ENCODE assay signal across 8 cellular contexts in the genomic region with DNA sequence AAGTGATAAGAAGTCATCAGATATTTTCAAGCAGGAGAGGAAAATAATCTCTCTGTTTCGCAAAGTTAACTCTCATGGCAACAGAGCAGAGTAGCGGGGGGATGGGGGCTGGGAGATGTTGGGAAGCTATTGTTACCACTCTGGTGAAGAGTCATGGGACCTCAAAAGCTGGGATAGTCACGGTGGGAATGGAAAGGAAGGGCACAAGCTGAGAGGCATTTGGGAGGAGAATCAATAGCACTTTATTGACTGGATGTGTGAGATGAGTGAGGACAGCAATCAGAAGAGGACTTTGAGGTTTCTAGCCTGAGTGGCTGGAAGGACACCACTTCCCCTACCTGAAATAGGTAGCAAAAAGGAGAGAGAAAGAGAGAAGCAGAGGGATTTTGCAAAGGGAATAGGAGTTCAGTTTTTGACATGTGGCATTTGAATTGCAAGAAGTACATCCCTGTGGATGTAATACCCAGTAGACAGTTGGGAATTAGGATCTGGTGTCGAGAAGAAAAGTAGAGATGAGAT. TPM values are rescaled to one million over a fixed set of nuclear protein-coding genes. Genes with fewer than 3 reads are reported as not detected.
DNase-seq lines count a peak whose midpoint lies in the region; ATAC-seq, FAIRE-seq and TF ChIP-seq lines count a peak whose summit lies in the region.

No MANE protein-coding gene starts in this region.

- DNase-seq in HL-60 (ENCODE audit: low read depth in 1 of 2, low spot score in 1 of 2) (peak in 1 of 2 experiments; percentile 4), keratinocyte (ENCODE audit: low read depth, low spot score) (no peak), suprapubic skin (ENCODE audit: low spot score in 2 of 2) (no peak), NCI-H524 treated with DMSO at 0.1 percent for 48 hours (lab: John Stamatoyannopoulos, UW) (no peak), NCI-H526 treated with DMSO at 0.1 percent for 48 hours (lab: John Stamatoyannopoulos, UW) (no peak)
- no peak for DNase-seq in stimulated activated naive B cell treated with anti-CD40 and anti-IgM and Interleukin-4, amounts not matched to agents 10 μg/mL and 1 μg/mL and 100 μg/mL, for 72 hours

- H3K27me3 ChIP-seq in HL-60 (ENCODE audit: insufficient read depth, poor library complexity, severe bottlenecking): no peaks in the 10 kb centered on the region
- no peaks in the 10 kb centered on the region for H3K27me3 ChIP-seq in keratinocyte (ENCODE audit: control insufficient read depth, extremely low read depth, insufficient read depth, low read length)
- H3K27me3 ChIP-seq in suprapubic skin: no peaks in the 10 kb centered on the region

- dilution Hi-C loops in keratinocyte (cut with MboI; ENCODE audit: extremely low pct_ligation_motif_present, low sequenced_read_pairs): no loop called here

- H3K4me3 ChIP-seq in HL-60 (replicated peaks; ENCODE audit: insufficient read depth, low read length) (peak overlapping the region; percentile 68), keratinocyte (ENCODE audit: control insufficient read depth in 2 of 3, extremely low read depth in 1 of 3, insufficient read depth in 2 of 3, low read depth in 1 of 3, low read length in 3 of 3) (peak overlapping the region; percentile 34 to 74 (median 51)), suprapubic skin (peak overlapping the region; percentile 59)

- no peak overlapping the region for H3K4me3 Mint-ChIP-seq in stimulated activated naive B cell treated with anti-CD40 and anti-IgM and Interleukin-4, amounts not matched to agents 10 μg/mL and 1 μg/mL and 100 μg/mL, for 72 hours

- H3K9me3 Mint-ChIP-seq in stimulated activated naive B cell treated with anti-CD40 and anti-IgM and Interleukin-4, amounts not matched to agents 10 μg/mL and 1 μg/mL and 100 μg/mL, for 72 hours: no peaks in the 10 kb centered on the region

- peak overlapping the region; percentile 99 for H3K9ac ChIP-seq in keratinocyte (ENCODE audit: control insufficient read depth, extremely low read depth, insufficient read depth, low read length)

- H3K4me1 ChIP-seq in keratinocyte (ENCODE audit: control insufficient read depth, extremely low read depth, insufficient read depth, low read length) (peaks cover 49% of the 10 kb centered on the region), suprapubic skin (peaks cover 45% of the 10 kb centered on the region)

- H3K9me3 ChIP-seq in keratinocyte (ENCODE audit: control insufficient read depth, low read depth, low read length) (no peaks in the 10 kb centered on the region), suprapubic skin (no peaks in the 10 kb centered on the region)

- H2AFZ ChIP-seq in keratinocyte (ENCODE audit: control insufficient read depth, low read length): no peak overlapping the region

- peak overlapping the region; percentile 91 for H3K4me2 ChIP-seq in keratinocyte (ENCODE audit: control insufficient read depth, extremely low read depth, insufficient read depth, low read depth, low read length)

- H3K36me3 ChIP-seq in keratinocyte (ENCODE audit: control insufficient read depth in 2 of 2, extremely low read depth in 1 of 2, insufficient read depth in 2 of 2, low read length in 2 of 2): no peaks in the 10 kb centered on the region
- no peaks in the 10 kb centered on the region for H3K36me3 ChIP-seq in suprapubic skin

- H3K27ac ChIP-seq in HL-60 (replicated peaks) (peak overlapping the region; percentile 70), angular gyrus (ENCODE audit: low read depth, low read length) (peak overlapping the region; percentile 99), keratinocyte (ENCODE audit: control insufficient read depth, insufficient read depth, low read length) (peak overlapping the region; percentile 100), suprapubic skin (peak overlapping the region; percentile 96)

- H4K20me1 ChIP-seq in keratinocyte (ENCODE audit: control insufficient read depth, extremely low read depth, insufficient read depth, low read length): no peaks in the 10 kb centered on the region

- H3K9me1 ChIP-seq in keratinocyte (ENCODE audit: control insufficient read depth, extremely low read depth, insufficient read depth, low read length): no peaks in the 10 kb centered on the region

- no peak for ATAC-seq in stimulated activated naive B cell treated with anti-CD40 and anti-IgM and Interleukin-4, amounts not matched to agents 10 μg/mL and 1 μg/mL and 100 μg/mL, for 72 hours (replicated peaks)
- no peak for ATAC-seq in HG03439 (IDR thresholded peaks at IDR 0.05; ENCODE audit: unreplicated experiment)

- FAIRE-seq in keratinocyte (lab: Jason Lieb, UNC): no peak

- H3K36me3 Mint-ChIP-seq in stimulated activated naive B cell treated with anti-CD40 and anti-IgM and Interleukin-4, amounts not matched to agents 10 μg/mL and 1 μg/mL and 100 μg/mL, for 72 hours: peaks cover 0 to 4% of the 10 kb centered on the region in 2 donors

- H3K27ac Mint-ChIP-seq in stimulated activated naive B cell treated with anti-CD40 and anti-IgM and Interleukin-4, amounts not matched to agents 10 μg/mL and 1 μg/mL and 100 μg/mL, for 72 hours: no peak overlapping the region

- peaks cover 19 to 23% of the 10 kb centered on the region in 2 donors for H3K4me1 Mint-ChIP-seq in stimulated activated naive B cell treated with anti-CD40 and anti-IgM and Interleukin-4, amounts not matched to agents 10 μg/mL and 1 μg/mL and 100 μg/mL, for 72 hours

- TF ChIP-seq CTCF in HL-60 (IDR thresholded peaks at IDR 0.05; ENCODE audit: insufficient read depth, low read length): no peak
- no peak for TF ChIP-seq CTCF in keratinocyte (optimal IDR thresholded peaks at IDR 0.05 in 1 of 3, IDR thresholded peaks at IDR 0.05 in 1 of 3, conservative IDR thresholded peaks at IDR 0.05 in 1 of 3; ENCODE audit: extremely low read depth in 1 of 3, insufficient read depth in 2 of 3, low read length in 3 of 3)
- TF ChIP-seq CTCF in suprapubic skin (IDR thresholded peaks at IDR 0.05): no peak

- no peaks in the 10 kb centered on the region for H3K27me3 Mint-ChIP-seq in stimulated activated naive B cell treated with anti-CD40 and anti-IgM and Interleukin-4, amounts not matched to agents 10 μg/mL and 1 μg/mL and 100 μg/mL, for 72 hours

- no peak for TF ChIP-seq EP300 in suprapubic skin (IDR thresholded peaks at IDR 0.05)

- TF ChIP-seq POLR2A in suprapubic skin (IDR thresholded peaks at IDR 0.05): no peak

- 11% methylated on average over 4 of the region's 4 CpGs for whole genome bisulfite sequencing in suprapubic skin

- no peaks in the 10 kb centered on the region for H3K79me2 ChIP-seq in keratinocyte (ENCODE audit: control insufficient read depth, insufficient read depth, low read length)

RNA-seq across cellular contexts. Expression of a gene that starts 27.2 kb away (rescaled TPM):
- polyA plus RNA-seq in keratinocyte: 900 to 1,358 TPM (median 1,275 TPM) in 3 replicates
- 125 TPM for polyA plus RNA-seq in keratinocyte (2011; ENCODE audit: low read depth)
- polyA plus RNA-seq in keratinocyte (2011; cell fraction: cytosol; rRNA removed): 483 and 696 TPM in 2 replicates
- 1,144 and 1,285 TPM in 2 replicates for polyA plus RNA-seq in keratinocyte (2011; cell fraction: nucleus; rRNA removed)
- 245 and 1,072 TPM in 2 replicates for polyA plus RNA-seq in keratinocyte (2012; ENCODE audit: low replicate concordance)
- polyA minus RNA-seq in keratinocyte: 1,352 to 1,647 TPM (median 1,438 TPM) in 3 replicates
- polyA minus RNA-seq in keratinocyte (2011; cell fraction: cytosol; rRNA and poly(A)+ RNA removed): 766 TPM
- 1,201 and 1,805 TPM in 2 replicates for polyA minus RNA-seq in keratinocyte (2011; cell fraction: nucleus; rRNA and poly(A)+ RNA removed)
- 10 to 100 TPM; 24.3 to 53.9 (median 49.7) TPM for total RNA-seq in suprapubic skin

RNA-seq across cellular contexts. Expression of a gene that starts 44.2 kb away (rescaled TPM):
- polyA plus RNA-seq in keratinocyte: not detected in 3 replicates
- not detected for polyA plus RNA-seq in keratinocyte (2011; ENCODE audit: low read depth)
- not detected in 2 replicates for polyA plus RNA-seq in keratinocyte (2011; cell fraction: cytosol; rRNA removed)
- 0.09 TPM in 1 of 2 replicates, not detected in the other for polyA plus RNA-seq in keratinocyte (2011; cell fraction: nucleus; rRNA removed)
- 0.25 TPM in 1 of 2 replicates, not detected in the other for polyA plus RNA-seq in keratinocyte (2012; ENCODE audit: low replicate concordance)
- polyA minus RNA-seq in keratinocyte: not detected in 3 replicates
- not detected for polyA minus RNA-seq in keratinocyte (2011; cell fraction: cytosol; rRNA and poly(A)+ RNA removed)
- not detected in 2 replicates for polyA minus RNA-seq in keratinocyte (2011; cell fraction: nucleus; rRNA and poly(A)+ RNA removed)
- not detected for total RNA-seq in suprapubic skin
